ENCODE assay signal across 21 cellular contexts in genomic region chr2:201199847-201200246, GRCh38. TPM values are rescaled to one million over a fixed set of nuclear protein-coding genes. Genes with fewer than 3 reads are reported as not detected.
DNase-seq lines count a peak whose midpoint lies in the region; ATAC-seq and TF ChIP-seq lines count a peak whose summit lies in the region.
"Had no signal": no experiment of that assay in that cellular context is flagged by ENCODE, and none has a peak within 500 bp of the region (broad histone marks: within the 10 kb centered on the region; RNA-seq: fewer than 3 reads in every experiment).

No MANE protein-coding gene starts in this region.

- H3K27me3 Mint-ChIP-seq in activated naive CD8-positive, alpha-beta T cell treated with anti-CD3 and anti-CD28 coated beads for 36 hours: no peaks in the 10 kb centered on the region
- no peaks in the 10 kb centered on the region for H3K27me3 Mint-ChIP-seq in naive thymus-derived CD8-positive, alpha-beta T cell

- H4K20me1 ChIP-seq in SK-N-SH (ENCODE audit: insufficient read depth): no peaks in the 10 kb centered on the region

- peaks cover 0 to 8% of the 10 kb centered on the region in 2 experiments; a peak in 2 of 4 replicates for H3K4me1 ChIP-seq in SK-N-SH (ENCODE audit: control insufficient read depth in 1 of 2, insufficient read depth in 2 of 2, low read depth in 1 of 2, low read length in 1 of 2)
- H3K4me1 ChIP-seq in spleen: peaks cover 4 to 62% (median 33%) of the 10 kb centered on the region in 6 donors
- H3K4me1 ChIP-seq in psoas muscle: no peaks in the 10 kb centered on the region

- no peak for ATAC-seq in naive thymus-derived CD8-positive, alpha-beta T cell
- no peak for ATAC-seq in psoas muscle

- H3K27ac Mint-ChIP-seq in activated naive CD8-positive, alpha-beta T cell treated with anti-CD3 and anti-CD28 coated beads for 36 hours: peak overlapping the region; percentile 42
- H3K27ac Mint-ChIP-seq in naive thymus-derived CD8-positive, alpha-beta T cell: peak overlapping the region in 8 of 10 donors; percentile 37 to 91 (median 79)
- H3K27ac Mint-ChIP-seq: GM23338 had no signal

- peaks cover 39% of the 10 kb centered on the region for H3K4me1 Mint-ChIP-seq in activated naive CD8-positive, alpha-beta T cell treated with anti-CD3 and anti-CD28 coated beads for 36 hours
- H3K4me1 Mint-ChIP-seq in naive thymus-derived CD8-positive, alpha-beta T cell: peaks cover 16 to 57% (median 51%) of the 10 kb centered on the region in 4 donors

- H3K4me3 ChIP-seq in SK-N-SH (ENCODE audit: low read depth in 2 of 2, low read length in 1 of 2) (no peak overlapping the region), spleen (no peak overlapping the region), psoas muscle (no peak overlapping the region)
- H3K4me3 ChIP-seq: GM23338, SK-N-MC had no signal

- H3K4me2 ChIP-seq in SK-N-SH: no peak overlapping the region
- H3K4me2 ChIP-seq: GM23338 had no signal

- no peak overlapping the region for H2AFZ ChIP-seq in SK-N-SH (ENCODE audit: low read depth)
- H2AFZ ChIP-seq: GM23338 had no signal

- POLR2A ChIA-PET in SK-N-SH (lab: Yijun Ruan, JAX): no interaction called here
- POLR2A ChIA-PET in naive thymus-derived CD8-positive, alpha-beta T cell (lab: Charles Lee): no interaction called here

- no peaks in the 10 kb centered on the region for H3K79me2 ChIP-seq in SK-N-SH (ENCODE audit: insufficient read depth)

- H3K36me3 ChIP-seq in SK-N-SH (replicated peaks in 1 of 2; ENCODE audit: control insufficient read depth in 1 of 2, insufficient read depth in 2 of 2, low read length in 1 of 2): no peaks in the 10 kb centered on the region
- H3K36me3 ChIP-seq in spleen: peaks cover 0 to 99% (median 50%) of the 10 kb centered on the region in 6 donors
- no peaks in the 10 kb centered on the region for H3K36me3 ChIP-seq in psoas muscle (ENCODE audit: insufficient read depth in 1 of 2, low read depth in 1 of 2)

- in situ Hi-C loops in G401 (cut with HindIII; ENCODE audit: low sequenced_read_pairs): no loop called here

- 54% methylated on average over 5 of the region's 5 CpGs for WGBS in SK-N-SH (ENCODE audit: low lambda C conversion rate)
- 83 to 92% (median 86%) methylated on average over 5 of the region's 5 CpGs for WGBS in spleen, 5 donors
- 70 to 88% (median 72%) methylated on average over 5 of the region's 5 CpGs for WGBS in psoas muscle, 3 donors

- H3F3A ChIP-seq in SK-N-SH (replicated peaks; ENCODE audit: insufficient read depth): no peaks in the 10 kb centered on the region

- peaks cover 42% of the 10 kb centered on the region for H3K36me3 Mint-ChIP-seq in activated naive CD8-positive, alpha-beta T cell treated with anti-CD3 and anti-CD28 coated beads for 36 hours
- H3K36me3 Mint-ChIP-seq in naive thymus-derived CD8-positive, alpha-beta T cell: peaks cover 5 to 74% (median 36%) of the 10 kb centered on the region in 3 donors

- no peak overlapping the region for H3K27ac ChIP-seq in SK-N-SH (ENCODE audit: low read depth in 2 of 2, low read length in 1 of 2)
- H3K27ac ChIP-seq in spleen: no peak overlapping the region
- no peak overlapping the region for H3K27ac ChIP-seq in psoas muscle
- H3K27ac ChIP-seq: 22Rv1, SK-N-MC had no signal

- TF ChIP-seq CTCF in SK-N-SH (IDR thresholded peaks at IDR 0.05): no peak
- no peak for TF ChIP-seq CTCF in spleen (IDR thresholded peaks at IDR 0.05 in 8 of 11, conservative IDR thresholded peaks at IDR 0.05 in 3 of 11)
- no peak for TF ChIP-seq CTCF in psoas muscle (IDR thresholded peaks at IDR 0.05)

- H3K9me3 ChIP-seq in SK-N-SH (no peaks in the 10 kb centered on the region), spleen (no peaks in the 10 kb centered on the region), psoas muscle (no peaks in the 10 kb centered on the region)

- H3K9ac ChIP-seq in SK-N-SH: no peak overlapping the region

- intact Hi-C loops in spleen (cut with DNase I; ENCODE audit: low total_unique reads) (no loop called here), psoas muscle (cut with DNase I) (no loop called here)

- DNase-seq in DMS 273 (lab: John Stamatoyannopoulos, UW; ENCODE audit: unreplicated experiment) (peak; percentile 63), DMS 273 treated with DMSO at 0.1 percent for 48 hours (lab: John Stamatoyannopoulos, UW) (no peak), SK-N-SH (peak; percentile 28), spleen (no peak), psoas muscle (no peak), G401 (ENCODE audit: low spot score) (no peak)
- no peak for DNase-seq in activated naive CD8-positive, alpha-beta T cell treated with anti-CD3 and anti-CD28 coated beads for 36 hours
- DNase-seq in naive thymus-derived CD8-positive, alpha-beta T cell: no peak
- DNase-seq: ACHN, H9, NCI-H1092, NCI-H1417 treated with DMSO at 0.1 percent for 48 hours, NCI-H1694 treated with DMSO at 0.1 percent for 48 hours, NCI-H2081 treated with DMSO at 0.1 percent for 48 hours, NCI-H2171 treated with DMSO at 0.1 percent for 48 hours, NCI-H524, NCI-H774, SIG-M5 had no signal

- H3K9me2 ChIP-seq in SK-N-SH: no peaks in the 10 kb centered on the region

- no peak for TF ChIP-seq POLR2A in spleen (IDR thresholded peaks at IDR 0.05)

- TF ChIP-seq RAD21 in SK-N-SH (IDR thresholded peaks at IDR 0.05; ENCODE audit: low read length): no peak

- H3K27me3 ChIP-seq in SK-N-SH (ENCODE audit: insufficient read depth): no peaks in the 10 kb centered on the region
- H3K27me3 ChIP-seq in spleen (replicated peaks in 1 of 7): no peaks in the 10 kb centered on the region
- H3K27me3 ChIP-seq in psoas muscle (ENCODE audit: insufficient read depth in 3 of 3, low read length in 2 of 3): no peaks in the 10 kb centered on the region

- no peaks in the 10 kb centered on the region for H3K9me3 Mint-ChIP-seq in activated naive CD8-positive, alpha-beta T cell treated with anti-CD3 and anti-CD28 coated beads for 36 hours
- H3K9me3 Mint-ChIP-seq in naive thymus-derived CD8-positive, alpha-beta T cell: no peaks in the 10 kb centered on the region
- H3K9me3 Mint-ChIP-seq: GM23338, H9 had no signal

- no peak overlapping the region for H3K4me3 Mint-ChIP-seq in activated naive CD8-positive, alpha-beta T cell treated with anti-CD3 and anti-CD28 coated beads for 36 hours
- no peak overlapping the region for H3K4me3 Mint-ChIP-seq in naive thymus-derived CD8-positive, alpha-beta T cell
- H3K4me3 Mint-ChIP-seq: GM23338, H9 had no signal

- no peak; a peak in 1 of 4 replicates for TF ChIP-seq EP300 in SK-N-SH (IDR thresholded peaks at IDR 0.05; ENCODE audit: borderline replicate concordance in 1 of 2, low read depth in 1 of 2, low read length in 1 of 2)

- CTCF ChIA-PET in SK-N-SH (lab: Yijun Ruan, JAX): interaction anchor here (0.7 to 1.9 kb wide), 3 partner anchors 22 to 131 kb away, joined by 3 to 5 read pairs (median 4); no protein-coding TSS in a partner anchor

TF ChIP-seq in SK-N-SH, 30 proteins besides CTCF, POLR2A, EP300 and RAD21:
- TF ChIP-seq JUND (IDR thresholded peaks at IDR 0.05): no peak
- TF ChIP-seq RCOR1 (IDR thresholded peaks at IDR 0.05; ENCODE audit: low read length): peak; percentile 55; the same call in 1 of the 2 replicates

RNA-seq across cellular contexts. Expression of gene CASP10, which starts 16.9 kb away (rescaled TPM):
- 0.12 and 0.31 TPM in 2 replicates for polyA plus RNA-seq in SK-N-SH (2012; rRNA removed)
- polyA plus RNA-seq in SK-N-SH (2012; cell fraction: cytosol; rRNA removed): 0.17 and 0.21 TPM in 2 replicates
- 0.11 and 0.74 TPM in 2 replicates for polyA plus RNA-seq in SK-N-SH (2012; cell fraction: nucleus; rRNA removed)
- total RNA-seq in activated naive CD8-positive, alpha-beta T cell treated with anti-CD3 and anti-CD28 coated beads for 36 hours: 10 to 100 TPM; 25.5 to 26.5 TPM
- total RNA-seq in naive thymus-derived CD8-positive, alpha-beta T cell: 10 to 100 TPM; 47.2 to 48.1 TPM
- polyA plus RNA-seq in naive thymus-derived CD8-positive, alpha-beta T cell: 10 to 100 TPM in 2 of 3 donors, 1 to 10 TPM in 1; 8.6 to 17.5 (median 14.6) TPM
- 10 to 100 TPM; 42.5 to 75.6 (median 55.3) TPM for total RNA-seq in spleen
- polyA plus RNA-seq in spleen: 10 to 100 TPM in 2 of 3 donors, 1 to 10 TPM in 1; 5.6 to 13.3 (median 10.2) TPM
- total RNA-seq in psoas muscle: 1 to 10 TPM; 2.3 to 3.8 (median 2.8) TPM
- 1 to 10 TPM in 2 of 3 donors, under 1 TPM in 1; 0.90 to 1.3 (median 1.2) TPM for polyA plus RNA-seq in psoas muscle
- 2.8 and 3.2 TPM in 2 replicates for total RNA-seq in G401 (2014; rRNA removed; shearing (Covaris generic))

Comparison
In these comparisons a context has a peak if more than half of its experiments do, and no peak if none do; other contexts are left out.
1. DNase-seq: peak in DMS 273 (single experiment) and SK-N-SH (single experiment); none in DMS 273 treated with DMSO at 0.1 percent for 48 hours (single experiment), activated naive CD8-positive, alpha-beta T cell treated with anti-CD3 and anti-CD28 coated beads for 36 hours (single experiment), naive thymus-derived CD8-positive, alpha-beta T cell (0 of 10), spleen (single experiment), psoas muscle (0 of 2) and G401 (single experiment).